9 cellular contexts compared by ENCODE assay signal in genomic region chr16:55021595-55022475, GRCh38.
DNase-seq lines count a peak whose midpoint lies in the region; ATAC-seq and TF ChIP-seq lines count a peak whose summit lies in the region.
"Had no signal": no experiment of that assay in that cellular context is flagged by ENCODE, and none has a peak within 500 bp of the region (broad histone marks: within the 10 kb centered on the region; RNA-seq: fewer than 3 reads in every experiment).

No MANE protein-coding gene starts in this region.

- no peak for TF ChIP-seq CTCF in GM20000 (IDR thresholded peaks at IDR 0.05; ENCODE audit: extremely low read depth, missing control alignments)

- ATAC-seq in GM21723 (IDR thresholded peaks at IDR 0.05; ENCODE audit: unreplicated experiment) (no peak), GM18873 (IDR thresholded peaks at IDR 0.05; ENCODE audit: low FRiP score, unreplicated experiment) (no peak)

- DNase-seq in DMS53 (lab: John Stamatoyannopoulos, UW) (peak; percentile 55), HT-29 (ENCODE audit: low spot score) (peak; percentile 49), SW480 (ENCODE audit: low spot score) (peak; percentile 72), iPS-NIHi7 (ENCODE audit: extremely low spot score) (peak; percentile 41), GM20000 (ENCODE audit: low spot score) (no peak), NCI-H187 (lab: John Stamatoyannopoulos, UW) (no peak)
- DNase-seq: hypothalamus had no signal

Comparison
In these comparisons a context has a peak if more than half of its experiments do, and no peak if none do; other contexts are left out.
1. DNase-seq: peak in DMS53 (single experiment), HT-29 (single experiment), SW480 (single experiment) and iPS-NIHi7 (single experiment); none in GM20000 (single experiment) and NCI-H187 (0 of 2).